In the genomic region with DNA sequence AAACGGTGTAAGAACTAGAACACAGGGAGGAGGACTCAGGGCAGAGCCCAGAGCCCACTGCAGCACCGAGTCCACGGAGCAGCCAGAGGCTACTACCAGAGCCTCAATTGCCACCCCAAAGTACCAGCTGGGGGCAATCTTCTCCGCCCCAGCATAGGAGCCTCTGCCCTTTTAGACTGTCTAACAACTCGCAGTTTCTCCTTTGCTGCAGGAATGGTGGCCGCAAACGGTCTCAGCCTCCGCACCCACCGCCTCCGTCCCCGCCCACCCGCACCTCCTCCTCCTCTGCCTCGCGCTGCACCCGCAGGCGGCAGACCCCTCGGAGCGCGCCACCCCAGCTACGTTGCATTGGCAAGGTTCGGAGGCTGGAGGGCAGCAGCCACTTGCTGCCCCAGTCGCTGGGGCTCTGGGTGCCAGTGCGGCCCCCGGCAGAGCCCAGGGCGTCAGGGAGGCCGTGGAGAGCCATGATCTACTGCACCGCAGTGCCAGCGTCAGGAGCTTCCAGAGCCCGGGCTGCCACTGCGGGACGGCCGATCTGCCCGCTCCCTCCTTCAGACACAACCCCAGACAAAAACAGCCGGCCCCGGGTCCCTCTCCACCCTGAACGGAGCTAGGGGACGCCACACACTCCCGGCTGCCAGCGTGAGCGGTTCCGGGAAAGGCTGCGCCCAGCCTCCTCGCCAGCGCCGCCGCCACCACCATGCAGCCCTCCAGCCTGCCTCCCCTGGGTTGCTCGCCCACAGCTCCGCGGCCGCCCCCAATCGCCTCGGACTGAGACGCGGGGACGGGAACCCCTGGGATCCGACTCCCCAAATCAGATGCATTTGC, we compare ENCODE assay signal across 9 cellular contexts.
DNase-seq lines count a peak whose midpoint lies in the region; ATAC-seq, FAIRE-seq and TF ChIP-seq lines count a peak whose summit lies in the region.
"Had no signal": no experiment of that assay in that cellular context is flagged by ENCODE, and none has a peak within 500 bp of the region (broad histone marks: within the 10 kb centered on the region; RNA-seq: fewer than 3 reads in every experiment).

No MANE protein-coding gene starts in this region.

- peaks cover 13% of the 10 kb centered on the region for H3K27me3 ChIP-seq in ACC112 (ENCODE audit: insufficient read depth, low read length)

- peak; percentile 47 for ATAC-seq in GM18873 (IDR thresholded peaks at IDR 0.05; ENCODE audit: low FRiP score, unreplicated experiment)

- TF ChIP-seq CTCF in D721Med (IDR thresholded peaks at IDR 0.05; ENCODE audit: insufficient read depth, missing control alignments) = no peak

- H3K4me3 ChIP-seq in ACC112 (ENCODE audit: low read depth, low read length) = peak overlapping the region; percentile 75

- H2AFZ ChIP-seq in ACC112 (ENCODE audit: low read length, unreplicated experiment) = peak overlapping the region; percentile 79

- H3K36me3 ChIP-seq in ACC112 (ENCODE audit: insufficient read depth, low read length) = no peaks in the 10 kb centered on the region

- no peak overlapping the region for H3K27ac ChIP-seq in ACC112 (ENCODE audit: low read depth, low read length)

- H3K79me2 ChIP-seq in ACC112 (ENCODE audit: control insufficient read depth, insufficient read depth, low read length, unreplicated experiment) = no peaks in the 10 kb centered on the region

- DNase-seq in NCI-H1105 treated with DMSO at 0.1 percent for 48 hours (lab: John Stamatoyannopoulos, UW) = peak; percentile 28
- peak in 33 of 56 donors; percentile 2 to 52 (median 22) for DNase-seq in amygdala (lab: John Stamatoyannopoulos, UW)
- DNase-seq in hepatic stellate cell (ENCODE audit: low spot score) = peak; percentile 20
- DNase-seq in retina = peak; percentile 75
- no peak for DNase-seq in D721Med (ENCODE audit: insufficient read length, low spot score)
- no peak for DNase-seq in GM19239 (ENCODE audit: insufficient read length, low spot score)

- no peak for FAIRE-seq in D721Med (lab: Jason Lieb, UNC)
- FAIRE-seq in GM19239 (lab: Jason Lieb, UNC) = no peak
- FAIRE-seq: colon had no signal

- peaks cover 8% of the 10 kb centered on the region for H3K4me1 ChIP-seq in ACC112 (ENCODE audit: control insufficient read depth, insufficient read depth, low read length, unreplicated experiment)

Comparison
In these comparisons a context has a peak if more than half of its experiments do, and no peak if none do; other contexts are left out.
1. DNase-seq: peak in NCI-H1105 treated with DMSO at 0.1 percent for 48 hours (single experiment), amygdala (33 of 56), hepatic stellate cell (single experiment) and retina (single experiment); none in D721Med (single experiment) and GM19239 (single experiment).